Comparison of ENCODE assay signal across 24 cellular contexts in the genomic region with DNA sequence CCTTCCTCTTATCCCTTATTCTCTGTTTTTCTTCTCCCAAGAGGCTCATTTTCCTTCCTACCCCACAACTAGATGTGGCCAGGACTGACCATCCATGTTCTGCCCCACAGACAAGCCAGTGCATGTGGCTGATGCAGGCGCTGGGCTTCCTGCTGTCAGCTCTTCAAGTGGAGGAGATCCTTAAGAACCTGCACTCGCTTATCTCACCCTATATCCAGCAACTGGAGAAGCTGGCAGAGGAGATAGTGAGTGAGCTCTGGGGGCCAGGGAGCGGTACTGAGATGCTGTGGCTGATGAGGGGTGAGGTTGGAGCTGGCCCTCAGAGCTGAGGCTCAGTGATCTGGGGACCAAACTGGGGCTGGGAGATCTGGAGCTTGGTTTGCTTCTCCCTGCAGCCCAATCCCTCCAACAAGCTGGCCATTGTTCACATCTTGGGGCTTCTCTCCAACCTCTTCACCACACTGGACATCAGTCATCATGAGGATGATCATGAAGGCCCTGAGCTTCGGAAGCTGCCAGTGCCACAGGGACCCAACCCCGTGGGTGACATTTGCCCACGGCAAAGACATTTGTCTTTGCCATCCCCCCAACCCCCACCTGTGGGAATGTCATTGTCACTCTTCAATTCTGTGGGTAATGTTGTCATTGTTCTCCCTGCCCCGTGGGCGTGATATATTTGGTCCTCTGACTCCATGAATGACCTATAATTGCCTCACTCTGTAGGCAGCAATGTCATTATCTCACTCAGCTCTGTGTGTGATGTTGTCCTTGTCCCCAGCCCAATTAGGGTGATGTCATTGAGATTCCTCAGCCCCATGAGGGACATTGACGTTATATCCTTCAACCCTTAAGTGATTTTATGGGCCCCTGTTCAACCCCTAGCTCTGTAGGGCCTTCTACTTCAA. TPM values are rescaled to one million over a fixed set of nuclear protein-coding genes. Genes with fewer than 3 reads are reported as not detected.
"Had no signal": no experiment of that assay in that cellular context is flagged by ENCODE, and none has a peak within 500 bp of the region (broad histone marks: within the 10 kb centered on the region; RNA-seq: fewer than 3 reads in every experiment).

No MANE protein-coding gene starts in this region.

- H3K27me3 ChIP-seq: cardiac muscle cell, esophagus squamous epithelium, gastrocnemius medialis, pancreas, sigmoid colon, stomach had no signal

- H3K27ac ChIP-seq: cardiac muscle cell, esophagus squamous epithelium, pancreas, sigmoid colon, stomach, thoracic aorta, VCaP had no signal

- H3K4me3 ChIP-seq: cardiac muscle cell, esophagus squamous epithelium, gastrocnemius medialis, pancreas, sigmoid colon, smooth muscle cell, stomach, thoracic aorta had no signal

- ATAC-seq: activated CD4-positive, CD25-positive, alpha-beta regulatory T cell treated with anti-CD3 and anti-CD28 coated beads, Interleukin-2, amount 50 U/mL, for 24 hours; activated CD8-positive, alpha-beta memory T cell treated with anti-CD3 and anti-CD28 coated beads, Interleukin-2, amount 10 ng/mL, durations not matched to agents 7 days and 5 days; activated CD8-positive, alpha-beta T cell treated with anti-CD3 and anti-CD28 coated beads for 36 hours; effector memory CD8-positive, alpha-beta T cell; left cardiac atrium; natural killer cell treated with Interleukin-12 subunit alpha and Interleukin-12 subunit beta and Interleukin-15 and Interleukin-18, amount 100 ng/mL, for 72 hours; pancreas; stimulated activated memory B cell treated with anti-CD40 and anti-IgM and Interleukin-4, amounts not matched to agents 10 μg/mL and 1 μg/mL and 100 μg/mL, for 72 hours; T-helper 17 cell had no signal

- H3K4me2 ChIP-seq: smooth muscle cell had no signal

- H3K9me3 ChIP-seq: esophagus squamous epithelium, gastrocnemius medialis, pancreas, sigmoid colon, stomach, thoracic aorta had no signal

- H3K4me1 ChIP-seq: esophagus squamous epithelium, pancreas, sigmoid colon had no signal

- FAIRE-seq: pancreas had no signal

- DNase-seq: activated CD4-positive, alpha-beta T cell treated with anti-CD3 and anti-CD28 coated beads, Interleukin-2, amount 10 ng/mL, durations not matched to agents 7 days and 5 days; activated CD8-positive, alpha-beta memory T cell treated with anti-CD3 and anti-CD28 coated beads, Interleukin-2, amount 10 ng/mL, durations not matched to agents 7 days and 5 days; activated CD8-positive, alpha-beta T cell treated with anti-CD3 and anti-CD28 coated beads for 36 hours; activated effector memory CD4-positive, alpha-beta T cell treated with anti-CD3 and anti-CD28 coated beads, Interleukin-2, amount 50 U/mL, for 16 hours; activated naive CD4-positive, alpha-beta T cell treated with anti-CD3 and anti-CD28 coated beads, Interleukin-2, amount 10 ng/mL, durations not matched to agents 7 days and 5 days; activated T-cell treated with anti-CD3 and anti-CD28 coated beads for 4 hours; dermis blood vessel endothelial cell; effector memory CD8-positive, alpha-beta T cell; esophagus squamous epithelium; left cardiac atrium; pancreas; sigmoid colon; stimulated activated CD4-positive, alpha-beta T cell treated with anti-CD3 and anti-CD28 coated beads, Interleukin-15, amount 100 ng/mL, for 24 hours; stomach; SW 1271; T-helper 17 cell had no signal

RNA-seq across cellular contexts. Expression of a gene that starts 25.0 kb away (rescaled TPM):
- total RNA-seq: activated CD8-positive, alpha-beta memory T cell treated with anti-CD3 and anti-CD28 coated beads, Interleukin-2, amount 10 ng/mL, durations not matched to agents 7 days and 5 days; dermis blood vessel endothelial cell had no signal
